Comparison of ENCODE assay signal across 21 cellular contexts in the genomic region with DNA sequence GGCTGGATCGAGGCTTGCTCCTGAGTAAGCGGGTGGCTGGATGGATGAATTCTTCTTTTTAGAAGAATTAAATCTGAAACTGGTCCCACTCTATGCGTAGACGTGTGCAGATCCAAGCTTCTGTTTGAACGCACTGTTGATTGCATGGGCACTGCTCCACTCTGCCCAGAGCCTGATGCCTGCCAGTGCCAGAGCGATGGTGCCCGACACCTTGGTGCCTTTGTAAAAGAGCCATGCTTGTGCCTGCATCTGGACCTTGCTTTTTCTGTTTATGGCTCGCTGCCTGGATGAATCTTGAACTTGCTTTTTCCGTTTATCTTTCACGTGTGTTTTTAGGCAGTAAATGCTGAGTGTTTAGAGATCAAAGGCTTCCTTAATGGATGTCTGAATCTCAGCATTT. TPM values are rescaled to one million over a fixed set of nuclear protein-coding genes. Genes with fewer than 3 reads are reported as not detected.
DNase-seq lines count a peak whose midpoint lies in the region; ATAC-seq, FAIRE-seq and TF ChIP-seq lines count a peak whose summit lies in the region.
"Had no signal": no experiment of that assay in that cellular context is flagged by ENCODE, and none has a peak within 500 bp of the region (broad histone marks: within the 10 kb centered on the region; RNA-seq: fewer than 3 reads in every experiment).

No MANE protein-coding gene starts in this region.

- H3K4me3 ChIP-seq in CD8-positive, alpha-beta T cell (ENCODE audit: low read depth, low read length): no peak overlapping the region
- H3K4me3 ChIP-seq in prostate gland: no peak overlapping the region
- H3K4me3 ChIP-seq: GM23248, neural progenitor cell had no signal

- TF ChIP-seq CTCF in CD8-positive, alpha-beta T cell (IDR thresholded peaks at IDR 0.05): no peak
- no peak for TF ChIP-seq CTCF in prostate gland (IDR thresholded peaks at IDR 0.05)

- FAIRE-seq in HTR-8/SVneo (lab: Jason Lieb, UNC): no peak
- FAIRE-seq: G401.6, GM12891 had no signal

- WGBS in prostate gland: 60% methylated on average over 10 of the region's 10 CpGs

- CTCF ChIA-PET in CD8-positive, alpha-beta T cell (lab: Charles Lee): interaction anchor here (1.0 to 1.5 kb wide), 5 partner anchors 9 to 117 kb away, joined by 3 to 4 read pairs (median 4); no protein-coding TSS in a partner anchor

- H3K4me1 ChIP-seq in CD8-positive, alpha-beta T cell (ENCODE audit: insufficient read depth, low read length): peaks cover 42% of the 10 kb centered on the region
- H3K4me1 ChIP-seq in prostate gland (replicated peaks): no peaks in the 10 kb centered on the region
- H3K4me1 ChIP-seq: BE2C, neural progenitor cell had no signal

- no peaks in the 10 kb centered on the region for H3K27me3 ChIP-seq in CD8-positive, alpha-beta T cell (ENCODE audit: insufficient read depth, low read length)
- no peaks in the 10 kb centered on the region for H3K27me3 ChIP-seq in prostate gland (replicated peaks; ENCODE audit: insufficient read depth)
- H3K27me3 ChIP-seq: BE2C, brain microvascular endothelial cell, neural progenitor cell had no signal

- no peaks in the 10 kb centered on the region for H3K27me3 Mint-ChIP-seq in CD8-positive, alpha-beta T cell (ENCODE audit: low read depth)
- H3K27me3 Mint-ChIP-seq in T-helper 17 cell: no peaks in the 10 kb centered on the region
- peaks cover 16 to 26% (median 25%) of the 10 kb centered on the region in 3 donors for H3K27me3 Mint-ChIP-seq in immature natural killer cell (ENCODE audit: low read depth in 3 of 3)

- no peak for DNase-seq in CD8-positive, alpha-beta T cell
- DNase-seq in T-helper 17 cell (no peak), immature natural killer cell (no peak), prostate gland (ENCODE audit: low spot score) (peak; percentile 2), iPS-NIHi11 (ENCODE audit: low spot score) (no peak), HTR-8/SVneo (ENCODE audit: insufficient read length, low spot score) (no peak)
- DNase-seq in stimulated activated CD4-positive, alpha-beta T cell treated with anti-CD3 and anti-CD28 coated beads, Interleukin-4, amount 100 ng/mL, for 1 hour: no peak
- DNase-seq: activated naive CD4-positive, alpha-beta T cell treated with anti-CD3 and anti-CD28 coated beads for 36 hours; BE2C; brain microvascular endothelial cell; GM23248; left cardiac atrium; NCI-H1048; NCI-H2081 treated with DMSO at 0.1 percent for 48 hours; NCI-H526 treated with DMSO at 0.1 percent for 48 hours; right cardiac atrium had no signal

- peaks cover 64% of the 10 kb centered on the region for H3K36me3 Mint-ChIP-seq in CD8-positive, alpha-beta T cell
- H3K36me3 Mint-ChIP-seq in T-helper 17 cell (ENCODE audit: low read depth) (peaks cover 12% of the 10 kb centered on the region), immature natural killer cell (peaks cover 41 to 54% (median 44%) of the 10 kb centered on the region in 3 donors)

- peaks cover 45% of the 10 kb centered on the region for H3K36me3 ChIP-seq in CD8-positive, alpha-beta T cell (ENCODE audit: insufficient read depth, low read length)
- H3K36me3 ChIP-seq in prostate gland: no peaks in the 10 kb centered on the region
- H3K36me3 ChIP-seq: neural progenitor cell had no signal

- peak overlapping the region; percentile 2 for H3K27ac ChIP-seq in CD8-positive, alpha-beta T cell (ENCODE audit: low read depth, low read length)
- no peak overlapping the region for H3K27ac ChIP-seq in prostate gland
- H3K27ac ChIP-seq: brain microvascular endothelial cell, GM23248, neural progenitor cell had no signal

- peaks cover 47% of the 10 kb centered on the region for H3K4me1 Mint-ChIP-seq in CD8-positive, alpha-beta T cell (ENCODE audit: low read depth)
- H3K4me1 Mint-ChIP-seq in T-helper 17 cell: peaks cover 26% of the 10 kb centered on the region
- H3K4me1 Mint-ChIP-seq in immature natural killer cell: peaks cover 53 to 59% of the 10 kb centered on the region in 2 donors
- H3K4me1 Mint-ChIP-seq: neural progenitor cell had no signal

- no peaks in the 10 kb centered on the region for H3K9me3 Mint-ChIP-seq in CD8-positive, alpha-beta T cell
- H3K9me3 Mint-ChIP-seq in immature natural killer cell: no peaks in the 10 kb centered on the region
- H3K9me3 Mint-ChIP-seq: activated naive CD4-positive, alpha-beta T cell treated with anti-CD3 and anti-CD28 coated beads for 36 hours; neural progenitor cell had no signal

- peak overlapping the region; percentile 2 for H3K4me3 Mint-ChIP-seq in CD8-positive, alpha-beta T cell
- H3K4me3 Mint-ChIP-seq in T-helper 17 cell: no peak overlapping the region
- peak overlapping the region in 1 of 5 donors; percentile 53 for H3K4me3 Mint-ChIP-seq in immature natural killer cell
- H3K4me3 Mint-ChIP-seq: activated naive CD4-positive, alpha-beta T cell treated with anti-CD3 and anti-CD28 coated beads for 36 hours; neural progenitor cell had no signal

- TF ChIP-seq POLR2A in prostate gland (IDR thresholded peaks at IDR 0.05): no peak

- intact Hi-C loops in CD8-positive, alpha-beta T cell (cut with DNase I, micrococcal nuclease): no loop called here
- intact Hi-C loops in prostate gland (cut with DNase I): no loop called here

- no peaks in the 10 kb centered on the region for H3K9me3 ChIP-seq in CD8-positive, alpha-beta T cell (ENCODE audit: low read length)
- H3K9me3 ChIP-seq in T-helper 17 cell (ENCODE audit: control insufficient read depth, low read length, poor library complexity, severe bottlenecking) (no peaks in the 10 kb centered on the region), prostate gland (no peaks in the 10 kb centered on the region)
- H3K9me3 ChIP-seq: BE2C had no signal

- POLR2A ChIA-PET in CD8-positive, alpha-beta T cell (lab: Charles Lee): interaction anchor here (3.7 kb wide), 1 partner anchor 9 kb away, joined by 16 read pairs; no protein-coding TSS in a partner anchor

- H3K27ac Mint-ChIP-seq in CD8-positive, alpha-beta T cell: peak overlapping the region; percentile 45
- H3K27ac Mint-ChIP-seq in T-helper 17 cell: peak overlapping the region; percentile 27
- H3K27ac Mint-ChIP-seq in immature natural killer cell: peak overlapping the region; percentile 44 to 88 (median 75)
- H3K27ac Mint-ChIP-seq: activated naive CD4-positive, alpha-beta T cell treated with anti-CD3 and anti-CD28 coated beads for 36 hours; neural progenitor cell had no signal

- ATAC-seq in CD8-positive, alpha-beta T cell: no peak
- ATAC-seq in T-helper 17 cell (no peak), HG02571 (IDR thresholded peaks at IDR 0.05; ENCODE audit: unreplicated experiment) (no peak)
- ATAC-seq: Panc1 had no signal

RNA-seq across cellular contexts. Expression of a gene that starts 15.0 kb away (rescaled TPM):
- 10 to 100 TPM; 15.7 to 22.9 TPM for total RNA-seq in CD8-positive, alpha-beta T cell
- total RNA-seq in T-helper 17 cell (10 to 100 TPM; 21.9 to 28.7 TPM), prostate gland (10 to 100 TPM; 10.7 to 14.9 TPM)
- 10 to 100 TPM in 1 of 3 donors, 1 to 10 TPM in 1, under 1 TPM in 1; 0.63 to 23.8 (median 7.4) TPM for polyA plus RNA-seq in immature natural killer cell

RNA-seq across cellular contexts. Expression of a gene that starts 41.3 kb away (rescaled TPM):
- total RNA-seq in CD8-positive, alpha-beta T cell: 10 to 100 TPM in 1 of 2 experiments, 1 to 10 TPM in 1; 8.2 to 10.4 TPM
- total RNA-seq in T-helper 17 cell (10 to 100 TPM; 39.8 to 50.5 TPM), prostate gland (10 to 100 TPM in 1 of 2 donors, 1 to 10 TPM in 1; 4.7 to 45.7 TPM)
- polyA plus RNA-seq in immature natural killer cell: 10 to 100 TPM; 20.9 to 51.9 (median 51.8) TPM
